9 cellular contexts compared by ENCODE assay signal in genomic region chrX:111868726-111869638, GRCh38. TPM values are rescaled to one million over a fixed set of nuclear protein-coding genes. Genes with fewer than 3 reads are reported as not detected.
DNase-seq lines count a peak whose midpoint lies in the region; ATAC-seq and FAIRE-seq lines count a peak whose summit lies in the region.
"Had no signal": no experiment of that assay in that cellular context is flagged by ENCODE, and none has a peak within 500 bp of the region (broad histone marks: within the 10 kb centered on the region; RNA-seq: fewer than 3 reads in every experiment).

No MANE protein-coding gene starts in this region.

- no peak for DNase-seq in GM18507 (ENCODE audit: extremely low spot score, insufficient read length, low read depth)
- peak; percentile 6 for DNase-seq in kidney glomerular epithelial cell (lab: John Stamatoyannopoulos, UW)
- no peak for DNase-seq in activated CD8-positive, alpha-beta memory T cell treated with anti-CD3 and anti-CD28 coated beads, Interleukin-2, amount 50 U/mL, for 4 hours
- DNase-seq in ureter (ENCODE audit: low spot score) = no peak
- no peak for DNase-seq in DMS114 treated with DMSO at 0.1 percent for 48 hours (lab: John Stamatoyannopoulos, UW; ENCODE audit: unreplicated experiment)

- peak; percentile 41 for ATAC-seq in GM21737 (IDR thresholded peaks at IDR 0.05; ENCODE audit: unreplicated experiment)
- peak; percentile 53 for ATAC-seq in HG03571 (IDR thresholded peaks at IDR 0.05; ENCODE audit: unreplicated experiment)
- ATAC-seq in activated CD4-positive, CD25-positive, alpha-beta regulatory T cell treated with anti-CD3 and anti-CD28 coated beads, Interleukin-2, amount 50 U/mL, for 24 hours = no peak

- peak; percentile 59 for FAIRE-seq in GM18507 (lab: Jason Lieb, UNC)

RNA-seq across cellular contexts. Expression of gene TRPC5OS, which starts 7.0 kb away (rescaled TPM):
- total RNA-seq in ureter = not detected
- total RNA-seq: SK-MEL-5 had no signal

Comparison
In these comparisons a context has a peak if more than half of its experiments do, and no peak if none do; other contexts are left out.
1. ATAC-seq: peak in GM21737 (single experiment) and HG03571 (single experiment); none in activated CD4-positive, CD25-positive, alpha-beta regulatory T cell treated with anti-CD3 and anti-CD28 coated beads, Interleukin-2, amount 50 U/mL, for 24 hours (0 of 2).